ENCODE assay signal across 1 cellular context in genomic region chr1:71908871-71909390, GRCh38.
TF ChIP-seq lines count a peak whose summit lies in the region.

No MANE protein-coding gene starts in this region.

TF ChIP-seq in IMR-90, 13 proteins besides CTCF, POLR2A, EP300 and RAD21 (continued from another document):
- TF ChIP-seq ELK1 (IDR thresholded peaks at IDR 0.05; ENCODE audit: borderline replicate concordance, low read depth, low read length) (no peak), BHLHE40 (IDR thresholded peaks at IDR 0.05; ENCODE audit: low read depth, low read length) (no peak), MAZ (IDR thresholded peaks at IDR 0.05; ENCODE audit: borderline replicate concordance, low read depth, low read length) (no peak)
TF ChIP-seq in IMR-90: peak in this region for 0.
